ENCODE assay signal across 8 cellular contexts in the genomic region with DNA sequence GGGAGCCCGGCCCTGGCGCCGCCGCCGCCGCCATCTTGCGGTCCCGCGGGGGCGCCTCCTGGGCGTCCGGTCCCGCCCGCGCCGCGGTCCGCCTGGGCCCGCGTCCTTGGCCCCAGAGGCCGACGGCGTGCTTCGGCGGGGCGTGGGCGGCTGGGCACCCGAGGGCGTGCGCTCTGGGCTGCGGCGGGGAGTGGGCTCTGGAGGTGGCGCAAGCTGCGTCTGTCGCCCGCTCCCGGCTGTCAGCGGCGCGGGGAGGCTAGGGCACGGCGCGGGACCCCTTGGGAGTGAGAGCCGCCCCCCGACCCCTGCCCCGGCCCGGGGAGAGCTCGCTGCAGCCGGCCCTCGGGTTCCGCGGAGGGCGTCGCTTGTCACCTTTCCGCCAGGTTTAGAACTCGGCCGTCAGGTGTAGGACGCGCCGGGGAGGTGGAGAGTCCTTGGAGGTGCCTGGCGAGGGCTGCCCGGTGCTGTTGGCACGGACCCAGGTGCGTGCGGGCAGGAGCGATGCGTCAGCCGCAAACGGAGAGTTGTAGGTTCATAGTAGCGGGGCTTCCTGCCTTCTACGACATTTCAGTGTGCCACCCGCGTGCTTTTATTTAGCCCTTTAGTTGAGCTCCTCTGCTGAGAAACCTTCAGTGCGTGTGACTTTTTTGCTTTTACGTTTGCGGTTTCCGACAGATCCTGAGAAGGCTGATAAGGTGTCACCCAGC. TPM values are rescaled to one million over a fixed set of nuclear protein-coding genes. Genes with fewer than 3 reads are reported as not detected.
DNase-seq lines count a peak whose midpoint lies in the region; ATAC-seq and TF ChIP-seq lines count a peak whose summit lies in the region.

No MANE protein-coding gene starts in this region.

- peak overlapping the region; percentile 74 for H3K27ac ChIP-seq in caudate nucleus (ENCODE audit: low read depth, low read length)

- TF ChIP-seq CTCF in GM12875 (IDR thresholded peaks at IDR 0.05; ENCODE audit: borderline replicate concordance, insufficient read depth, low read depth, low read length): no peak
- no peak for TF ChIP-seq CTCF in activated B cell treated with CpG ODN at 0.5 μM for 24 hours (IDR thresholded peaks at IDR 0.05)

- DNase-seq in NCI-H128 (lab: John Stamatoyannopoulos, UW; ENCODE audit: unreplicated experiment): peak; percentile 16
- DNase-seq in activated B cell treated with CpG ODN at 0.5 μM for 24 hours: peak; percentile 65
- peak in 46 of 61 donors; percentile 1 to 70 (median 19) for DNase-seq in caudate nucleus (lab: John Stamatoyannopoulos, UW)
- DNase-seq in kidney tubule cell (ENCODE audit: low spot score): peak; percentile 91
- DNase-seq in stimulated activated CD4-positive, alpha-beta T cell treated with anti-CD3 and anti-CD28 coated beads, Interleukin-1b, Interleukin-23, amount 100 ng/mL, for 48 hours: peak; percentile 83
- no peak for DNase-seq in pons (ENCODE audit: low spot score)

- CTCF ChIA-PET in activated B cell treated with CpG ODN at 0.5 μM for 24 hours (lab: Charles Lee): interaction anchor here (1.1 kb wide), 1 partner anchor 56 kb away, joined by 3 read pairs; no protein-coding TSS in a partner anchor

- no peaks in the 10 kb centered on the region for H3K27me3 Mint-ChIP-seq in activated B cell treated with CpG ODN at 0.5 μM for 24 hours

- no peaks in the 10 kb centered on the region for H3K9me3 Mint-ChIP-seq in activated B cell treated with CpG ODN at 0.5 μM for 24 hours

- peak; percentile 31 for ATAC-seq in HG02623 (IDR thresholded peaks at IDR 0.05; ENCODE audit: unreplicated experiment)
- ATAC-seq in activated B cell treated with CpG ODN at 0.5 μM for 24 hours (ENCODE audit: low read depth): peak; percentile 30

- peak overlapping the region; percentile 86 for H3K27ac Mint-ChIP-seq in activated B cell treated with CpG ODN at 0.5 μM for 24 hours

- H3K4me1 Mint-ChIP-seq in activated B cell treated with CpG ODN at 0.5 μM for 24 hours: peaks cover 28% of the 10 kb centered on the region

- intact Hi-C loops in activated B cell treated with CpG ODN at 0.5 μM for 24 hours (cut with micrococcal nuclease): loop anchor here (1.0 to 5.0 kb wide), 8 partner anchors 9 to 1938 kb away; a partner anchor contains a TSS

- POLR2A ChIA-PET in activated B cell treated with CpG ODN at 0.5 μM for 24 hours (lab: Charles Lee): interaction anchor here (0.7 to 1.5 kb wide), 5 partner anchors 11 to 611 kb away, joined by 3 to 7 read pairs (median 4); a partner anchor contains a TSS

- H3K4me3 ChIP-seq in GM12875 (ENCODE audit: low read depth, low read length): peak overlapping the region; percentile 93

- H3K36me3 Mint-ChIP-seq in activated B cell treated with CpG ODN at 0.5 μM for 24 hours (ENCODE audit: low read depth): peaks cover 2% of the 10 kb centered on the region

- peak overlapping the region; percentile 88 for H3K4me3 Mint-ChIP-seq in activated B cell treated with CpG ODN at 0.5 μM for 24 hours

RNA-seq across cellular contexts. Expression of a gene that starts 0.9 kb away (rescaled TPM):
- 114 and 124 TPM in 2 replicates for total RNA-seq in activated B cell treated with CpG ODN at 0.5 μM for 24 hours

RNA-seq across cellular contexts. Expression of a gene that starts 29.0 kb away (rescaled TPM):
- total RNA-seq in activated B cell treated with CpG ODN at 0.5 μM for 24 hours: 0.13 and 0.54 TPM in 2 replicates
